18 cellular contexts compared by ENCODE assay signal in genomic region chr11:87356428-87356827, GRCh38.
"Had no signal": no experiment of that assay in that cellular context is flagged by ENCODE, and none has a peak within 500 bp of the region (broad histone marks: within the 10 kb centered on the region; RNA-seq: fewer than 3 reads in every experiment).

No MANE protein-coding gene starts in this region.

- H3K36me3 ChIP-seq: left lung, tibial artery had no signal

- H3K27ac ChIP-seq: coronary artery, left lung, tibial artery had no signal

- H3K9me3 ChIP-seq: left lung, tibial artery had no signal

- ATAC-seq: activated T-cell treated with anti-CD3 and anti-CD28 coated beads, Interleukin-2, amount 50 U/mL, for 72 hours; left lung; natural killer cell treated with Interleukin-12 subunit alpha and Interleukin-12 subunit beta and Interleukin-15 and Interleukin-18, amount 100 ng/mL, for 72 hours; stimulated activated naive B cell treated with anti-CD40 and anti-IgM and Interleukin-4, amounts not matched to agents 10 μg/mL and 1 μg/mL and 100 μg/mL, for 72 hours had no signal

- H3K27me3 ChIP-seq: left lung, tibial artery had no signal

- H3K4me3 ChIP-seq: coronary artery, left lung, tibial artery had no signal

- DNase-seq: activated CD4-positive, alpha-beta T cell treated with anti-CD3 and anti-CD28 coated beads, Interleukin-2, amount 10 ng/mL, durations not matched to agents 24 days and 14 days; activated CD4-positive, CD25-positive, alpha-beta regulatory T cell; activated CD8-positive, alpha-beta memory T cell treated with anti-CD3 and anti-CD28 coated beads, Interleukin-2, amount 50 U/mL, for 48 hours; activated gamma-delta T cell; activated T-cell treated with anti-CD3 and anti-CD28 coated beads, Interleukin-2, amount 50 U/mL, for 72 hours; amniotic stem cell; central memory CD4-positive, alpha-beta T cell; effector CD4-positive, alpha-beta T cell; foreskin fibroblast; hippocampal formation; left lung; mesenchymal stem cell; occipital lobe; stimulated activated CD4-positive, alpha-beta T cell treated with anti-CD3 and anti-CD28 coated beads, Interleukin-4, amount 100 ng/mL, for 1 hour; stimulated activated naive B cell treated with anti-CD40 and anti-IgM and Interleukin-4, amounts not matched to agents 10 μg/mL and 1 μg/mL and 100 μg/mL, for 72 hours; tibial artery had no signal
